8 cellular contexts compared by ENCODE assay signal in genomic region chr22:38656256-38657148, GRCh38. TPM values are rescaled to one million over a fixed set of nuclear protein-coding genes. Genes with fewer than 3 reads are reported as not detected.
DNase-seq lines count a peak whose midpoint lies in the region; TF ChIP-seq lines count a peak whose summit lies in the region.

Gene CBY1 (plus strand): TSS chr22:38656638. CDS start chr22:38668055, 11,417 bp downstream.
Gene FAM227A (minus strand): TSS chr22:38656392. CDS start chr22:38650168, 6,224 bp downstream.

- H3K9ac ChIP-seq in MM.1S (ENCODE audit: low read length) = peak within 1 kb of the TSS; percentile 99
- peak within 1 kb of the TSS; percentile 97 for H3K9ac ChIP-seq in neural cell (ENCODE audit: low read length)

- peak within 1 kb of the TSS; percentile 92 for H2AFZ ChIP-seq in MM.1S (ENCODE audit: low read length)
- peak within 1 kb of the TSS; percentile 62 for H2AFZ ChIP-seq in neural cell (ENCODE audit: low read depth, low read length)

- H3K4me1 ChIP-seq in HAP-1 = peaks cover 8% of the 10 kb centered on the region
- peaks cover 9% of the 10 kb centered on the region for H3K4me1 ChIP-seq in MM.1S (ENCODE audit: low read length)

- TF ChIP-seq RAD21 in neural cell (conservative IDR thresholded peaks at IDR 0.05) = no peak

- no peaks in the 10 kb centered on the region for H3K9me2 ChIP-seq in MM.1S (replicated peaks; ENCODE audit: insufficient read depth, low read length)
- H3K9me2 ChIP-seq in neural cell (ENCODE audit: insufficient read depth, low read length) = no peaks in the 10 kb centered on the region

- no peaks in the 10 kb centered on the region for H3K27me3 Mint-ChIP-seq in stimulated activated naive CD8-positive, alpha-beta T cell treated with anti-CD3 and anti-CD28 coated beads, Interleukin-15, Interleukin-2, amounts not matched to agents 100 ng/mL and 50 ng/mL, for 24 hours

- H4K20me1 ChIP-seq in MM.1S (ENCODE audit: insufficient read depth, low read length) (no peaks in the 10 kb centered on the region), neural cell (ENCODE audit: insufficient read depth) (no peaks in the 10 kb centered on the region)

- H3K4me3 ChIP-seq in HAP-1 (peak within 1 kb of the TSS; percentile 78), MM.1S (ENCODE audit: low read length) (peak within 1 kb of the TSS; percentile 98), foreskin fibroblast (ENCODE audit: low read depth in 1 of 2, low read length in 2 of 2) (peak within 1 kb of the TSS; percentile 55 to 96), neural cell (ENCODE audit: low read length) (peak within 1 kb of the TSS; percentile 80)

- H3K27ac ChIP-seq in MM.1S (ENCODE audit: low read length) (peak within 1 kb of the TSS; percentile 87), neural cell (ENCODE audit: low read length) (peak within 1 kb of the TSS; percentile 98)

- DNase-seq in ELF-1 (ENCODE audit: low read depth, low spot score) (peak; percentile 96), HAP-1 (ENCODE audit: low spot score in 2 of 2) (peak; percentile 96 to 97), MM.1S (peak; percentile 92), SIG-M5 (lab: John Stamatoyannopoulos, UW) (peak; percentile 31), foreskin fibroblast (peak; percentile 74 to 93)
- peak; percentile 78 for DNase-seq in activated gamma-delta T cell treated with anti-CD3 and anti-CD28 coated beads, Interleukin-2, amount 50 U/mL, for 16 hours (ENCODE audit: low read depth)

- no peaks in the 10 kb centered on the region for H3K9me3 Mint-ChIP-seq in stimulated activated naive CD8-positive, alpha-beta T cell treated with anti-CD3 and anti-CD28 coated beads, Interleukin-15, Interleukin-2, amounts not matched to agents 100 ng/mL and 50 ng/mL, for 24 hours

- H3F3A ChIP-seq in MM.1S (ENCODE audit: insufficient read depth, low read length) (peaks cover 11% of the 10 kb centered on the region; the same call in 1 of the 2 replicates), neural cell (ENCODE audit: insufficient read depth, low read length, poor library complexity, severe bottlenecking) (no peaks in the 10 kb centered on the region)

- H3K79me2 ChIP-seq in MM.1S (ENCODE audit: low read length) (peaks cover 12% of the 10 kb centered on the region), neural cell (replicated peaks; ENCODE audit: insufficient read depth, low read length) (peaks cover 23% of the 10 kb centered on the region)

- H3K9me3 ChIP-seq in HAP-1 (no peaks in the 10 kb centered on the region), MM.1S (replicated peaks; ENCODE audit: insufficient read depth, low read length) (no peaks in the 10 kb centered on the region), neural cell (ENCODE audit: low read length) (no peaks in the 10 kb centered on the region)

- H3K4me2 ChIP-seq in MM.1S (ENCODE audit: low read depth, low read length) = peak within 1 kb of the TSS; percentile 99
- peak within 1 kb of the TSS; percentile 78 for H3K4me2 ChIP-seq in neural cell (ENCODE audit: low read length)

- H3K27me3 ChIP-seq in HAP-1 (ENCODE audit: low read depth) = no peaks in the 10 kb centered on the region
- H3K27me3 ChIP-seq in MM.1S (replicated peaks; ENCODE audit: insufficient read depth, low read length) = no peaks in the 10 kb centered on the region
- H3K27me3 ChIP-seq in neural cell (ENCODE audit: insufficient read depth, low read depth, low read length) = no peaks in the 10 kb centered on the region

- H3K27ac Mint-ChIP-seq in stimulated activated naive CD8-positive, alpha-beta T cell treated with anti-CD3 and anti-CD28 coated beads, Interleukin-15, Interleukin-2, amounts not matched to agents 100 ng/mL and 50 ng/mL, for 24 hours = peak within 1 kb of the TSS; percentile 95

- peak; percentile 66 for TF ChIP-seq EP300 in neural cell (conservative IDR thresholded peaks at IDR 0.05; ENCODE audit: poor library complexity, severe bottlenecking)

- in situ Hi-C loops in HAP-1 (cut with MboI; ENCODE audit: low sequenced_read_pairs) = no loop called here

- H3K36me3 Mint-ChIP-seq in stimulated activated naive CD8-positive, alpha-beta T cell treated with anti-CD3 and anti-CD28 coated beads, Interleukin-15, Interleukin-2, amounts not matched to agents 100 ng/mL and 50 ng/mL, for 24 hours (ENCODE audit: low read depth) = no peaks in the 10 kb centered on the region

- H3K36me3 ChIP-seq in HAP-1 (replicated peaks) = no peaks in the 10 kb centered on the region
- H3K36me3 ChIP-seq in MM.1S (replicated peaks; ENCODE audit: insufficient read depth, low read length) = no peaks in the 10 kb centered on the region
- no peaks in the 10 kb centered on the region for H3K36me3 ChIP-seq in neural cell (ENCODE audit: insufficient read depth, low read length)

- peak within 1 kb of the TSS; percentile 96 for H3K4me3 Mint-ChIP-seq in stimulated activated naive CD8-positive, alpha-beta T cell treated with anti-CD3 and anti-CD28 coated beads, Interleukin-15, Interleukin-2, amounts not matched to agents 100 ng/mL and 50 ng/mL, for 24 hours

- peaks cover 21% of the 10 kb centered on the region for H3K4me1 Mint-ChIP-seq in stimulated activated naive CD8-positive, alpha-beta T cell treated with anti-CD3 and anti-CD28 coated beads, Interleukin-15, Interleukin-2, amounts not matched to agents 100 ng/mL and 50 ng/mL, for 24 hours (ENCODE audit: low read depth)

- TF ChIP-seq CTCF in MM.1S (IDR thresholded peaks at IDR 0.05; ENCODE audit: low read length) (no peak), foreskin fibroblast (IDR thresholded peaks at IDR 0.05; ENCODE audit: low read depth, low read length) (no peak), neural cell (IDR thresholded peaks at IDR 0.05; ENCODE audit: poor library complexity, severe bottlenecking) (no peak)

TF ChIP-seq in neural cell, 6 proteins besides CTCF, POLR2A, EP300 and RAD21:
- TF ChIP-seq SMC3 (conservative IDR thresholded peaks at IDR 0.05; ENCODE audit: poor library complexity) (no peak), EZH2 (IDR thresholded peaks at IDR 0.05; ENCODE audit: borderline replicate concordance, insufficient read depth, low read length, poor library complexity, severe bottlenecking) (no peak), MXI1 (conservative IDR thresholded peaks at IDR 0.05; ENCODE audit: poor library complexity, severe bottlenecking) (peak; percentile 89), TAF1 (IDR thresholded peaks at IDR 0.05; ENCODE audit: low read depth) (peak; percentile 44), REST (IDR thresholded peaks at IDR 0.05; ENCODE audit: borderline replicate concordance) (no peak), POLR2AphosphoS5 (IDR thresholded peaks at IDR 0.05) (peak; percentile 88)

RNA-seq across cellular contexts. Expression of gene CBY1, which starts in this region (rescaled TPM):
- polyA plus RNA-seq in neural cell = 38.3 and 51.4 TPM in 2 replicates
- polyA minus RNA-seq in neural cell = 23.1 and 24.9 TPM in 2 replicates

RNA-seq across cellular contexts. Expression of gene FAM227A, which starts in this region (rescaled TPM):
- polyA plus RNA-seq in neural cell = 14.0 and 16.9 TPM in 2 replicates
- 23.6 and 28.6 TPM in 2 replicates for polyA minus RNA-seq in neural cell

Comparison
In these comparisons a context has a peak if more than half of its experiments do, and no peak if none do; other contexts are left out.
1. Peak in every context shown above with its lines: DNase-seq, H3K4me3 ChIP-seq and H3K27ac ChIP-seq.
2. DNase-seq: peak in every context shown above with its lines; median percentile 96 in HAP-1; 96 in ELF-1; 92 in MM.1S; 84 in foreskin fibroblast; 78 in activated gamma-delta T cell treated with anti-CD3 and anti-CD28 coated beads, Interleukin-2, amount 50 U/mL, for 16 hours; 31 in SIG-M5.